8 cellular contexts compared by ENCODE assay signal in the genomic region with DNA sequence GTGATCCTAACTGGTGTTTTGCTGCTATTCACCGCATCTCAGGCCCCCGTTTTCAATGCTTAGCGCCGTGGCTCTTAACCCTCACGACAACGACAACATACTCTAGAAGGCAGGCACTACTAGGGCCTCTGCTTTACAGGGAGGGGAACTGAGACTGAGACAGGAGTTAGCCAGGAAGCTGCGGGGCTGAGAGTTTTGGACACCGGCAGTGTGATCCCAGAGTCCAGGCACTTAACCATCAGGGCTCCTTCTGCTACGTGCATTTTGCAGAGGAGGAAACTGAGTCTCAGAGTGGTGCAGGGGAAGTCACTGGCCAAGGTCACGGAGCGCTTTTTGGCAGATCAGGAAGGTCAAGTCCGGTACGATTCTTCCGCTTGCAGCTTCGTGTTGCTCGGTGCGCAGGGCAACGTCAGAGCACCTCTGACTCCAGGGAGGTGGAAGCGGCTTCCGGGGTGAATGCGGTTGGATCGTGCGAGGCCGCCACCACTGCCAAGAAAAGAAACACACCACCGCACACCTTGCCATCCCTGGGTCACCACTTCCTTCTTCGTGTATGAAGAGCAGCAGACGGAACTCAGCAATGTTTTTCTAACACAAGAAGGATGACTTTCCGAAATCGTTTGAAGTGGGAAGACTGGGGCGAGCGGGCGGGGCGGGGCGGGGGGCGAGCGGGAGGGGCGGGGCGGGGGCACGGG.
DNase-seq lines count a peak whose midpoint lies in the region; ATAC-seq and TF ChIP-seq lines count a peak whose summit lies in the region.

No MANE protein-coding gene starts in this region.

- H3K27ac ChIP-seq in right atrium auricular region (no peak overlapping the region), mesendoderm (ENCODE audit: low read depth, low read length) (no peak overlapping the region)

- H3K27me3 ChIP-seq in right atrium auricular region (no peaks in the 10 kb centered on the region), mesendoderm (ENCODE audit: insufficient read depth, low read length, poor library complexity) (no peaks in the 10 kb centered on the region), MG63 (no peaks in the 10 kb centered on the region)

- H3K79me1 ChIP-seq in mesendoderm (ENCODE audit: low read length), result no peaks in the 10 kb centered on the region

- no peak overlapping the region for H2BK5ac ChIP-seq in mesendoderm (ENCODE audit: low read length)

- peak overlapping the region; percentile 81 for H3K56ac ChIP-seq in mesendoderm (ENCODE audit: low read length)

- DNase-seq in Right ventricle myocardium inferior (ENCODE audit: missing footprints), result peak; percentile 74
- no peak for DNase-seq in right atrium auricular region (ENCODE audit: low spot score)
- DNase-seq in NOMO-1 treated with dmso at 0.1 percent for 144 hours (lab: John Stamatoyannopoulos, UW; ENCODE audit: unreplicated experiment), result peak; percentile 44
- peak; percentile 83 for DNase-seq in activated gamma-delta T cell treated with Interleukin-2 at 50 U/mL for 16 hours
- DNase-seq in mesendoderm, result no peak
- peak; percentile 82 for DNase-seq in stimulated activated naive CD8-positive, alpha-beta T cell treated with anti-CD3 and anti-CD28 coated beads, Interleukin-15, Interleukin-2, amounts not matched to agents 100 U/mL and 50 U/mL, for 24 hours
- no peak for DNase-seq in amygdala (lab: John Stamatoyannopoulos, UW)
- no peak for DNase-seq in MG63

- H3K36me3 ChIP-seq in right atrium auricular region (no peaks in the 10 kb centered on the region), mesendoderm (ENCODE audit: control insufficient read depth, insufficient read depth, low read length) (no peaks in the 10 kb centered on the region), MG63 (no peaks in the 10 kb centered on the region)

- no peak overlapping the region for H2AK5ac ChIP-seq in mesendoderm (ENCODE audit: low read length)

- H3K18ac ChIP-seq in mesendoderm (ENCODE audit: low read length), result peak overlapping the region; percentile 46

- TF ChIP-seq CTCF in right atrium auricular region (IDR thresholded peaks at IDR 0.05), result no peak

- no peak overlapping the region for H2BK120ac ChIP-seq in mesendoderm (ENCODE audit: low read depth, low read length)

- no CpG with 5 or more reads among the region's 39 CpGs for WGBS in mesendoderm (ENCODE audit: extremely low coverage, insufficient coverage, low lambda C conversion rate)

- no peak for ATAC-seq in Right ventricle myocardium inferior
- ATAC-seq in stimulated activated naive CD8-positive, alpha-beta T cell treated with anti-CD3 and anti-CD28 coated beads, Interleukin-15, Interleukin-2, amounts not matched to agents 100 U/mL and 50 U/mL, for 24 hours, result peak; percentile 80

- H3K9ac ChIP-seq in mesendoderm (ENCODE audit: low read length), result peak overlapping the region; percentile 54

- no peak overlapping the region for H4K5ac ChIP-seq in mesendoderm (ENCODE audit: low read length)

- no peaks in the 10 kb centered on the region for H3K79me2 ChIP-seq in mesendoderm (ENCODE audit: control insufficient read depth, insufficient read depth, low read length)

- H3K9me3 ChIP-seq in right atrium auricular region (no peaks in the 10 kb centered on the region), MG63 (no peaks in the 10 kb centered on the region)

- no peak overlapping the region for H3K4ac ChIP-seq in mesendoderm (ENCODE audit: low read depth, low read length)

- peak overlapping the region; percentile 82 for H3K4me2 ChIP-seq in mesendoderm (ENCODE audit: low read length)

- H3K4me1 ChIP-seq in right atrium auricular region (peaks cover 0 to 5% of the 10 kb centered on the region in 2 donors), mesendoderm (ENCODE audit: control insufficient read depth, low read depth, low read length) (peaks cover 12% of the 10 kb centered on the region)

- H3K4me3 ChIP-seq in right atrium auricular region, result no peak overlapping the region
- H3K4me3 ChIP-seq in mesendoderm (ENCODE audit: low read length), result peak overlapping the region; percentile 10
- no peak overlapping the region for H3K4me3 ChIP-seq in MG63

- intact Hi-C loops in Right ventricle myocardium inferior (cut with DNase I), result no loop called here

- peak overlapping the region; percentile 25 for H3K23ac ChIP-seq in mesendoderm (ENCODE audit: low read length)

- no peak overlapping the region for H4K8ac ChIP-seq in mesendoderm (ENCODE audit: low read depth, low read length)

- no peak overlapping the region for H2BK15ac ChIP-seq in mesendoderm (replicated peaks; ENCODE audit: low read depth)

Comparison
In these comparisons a context has a peak if more than half of its experiments do, and no peak if none do; other contexts are left out.
1. DNase-seq: peak in Right ventricle myocardium inferior (single experiment), NOMO-1 treated with dmso at 0.1 percent for 144 hours (single experiment), activated gamma-delta T cell treated with Interleukin-2 at 50 U/mL for 16 hours (single experiment) and stimulated activated naive CD8-positive, alpha-beta T cell treated with anti-CD3 and anti-CD28 coated beads, Interleukin-15, Interleukin-2, amounts not matched to agents 100 U/mL and 50 U/mL, for 24 hours (single experiment); none in right atrium auricular region (single experiment), mesendoderm (single experiment), amygdala (0 of 56) and MG63 (single experiment).